ENCODE assay signal across 1 cellular context in the genomic region with DNA sequence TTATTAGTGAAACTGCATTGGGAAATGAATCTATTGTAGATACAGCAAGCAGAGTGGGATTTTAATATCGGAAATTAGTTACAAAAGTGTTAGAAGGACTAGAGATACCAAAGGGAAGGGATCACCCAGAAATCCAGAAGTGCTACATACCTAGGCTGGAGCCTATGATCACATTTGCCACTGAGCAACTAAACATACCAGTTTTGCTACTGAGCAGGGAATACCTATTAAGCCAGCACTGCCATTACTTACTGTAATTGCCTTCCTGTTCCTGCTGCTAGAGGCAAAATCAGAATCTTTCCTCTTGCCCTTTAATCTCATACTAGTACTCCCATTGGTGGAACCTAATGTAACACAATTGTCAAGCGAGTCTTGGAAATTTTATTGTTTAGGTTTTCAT.
TF ChIP-seq lines count a peak whose summit lies in the region.

No MANE protein-coding gene starts in this region.

TF ChIP-seq in SK-N-SH treated with all-trans-retinoic acid at 6 μM for 48 hours, 23 proteins besides CTCF, POLR2A, EP300 and RAD21 (continued from another document):
- TF ChIP-seq, protein P1, sequence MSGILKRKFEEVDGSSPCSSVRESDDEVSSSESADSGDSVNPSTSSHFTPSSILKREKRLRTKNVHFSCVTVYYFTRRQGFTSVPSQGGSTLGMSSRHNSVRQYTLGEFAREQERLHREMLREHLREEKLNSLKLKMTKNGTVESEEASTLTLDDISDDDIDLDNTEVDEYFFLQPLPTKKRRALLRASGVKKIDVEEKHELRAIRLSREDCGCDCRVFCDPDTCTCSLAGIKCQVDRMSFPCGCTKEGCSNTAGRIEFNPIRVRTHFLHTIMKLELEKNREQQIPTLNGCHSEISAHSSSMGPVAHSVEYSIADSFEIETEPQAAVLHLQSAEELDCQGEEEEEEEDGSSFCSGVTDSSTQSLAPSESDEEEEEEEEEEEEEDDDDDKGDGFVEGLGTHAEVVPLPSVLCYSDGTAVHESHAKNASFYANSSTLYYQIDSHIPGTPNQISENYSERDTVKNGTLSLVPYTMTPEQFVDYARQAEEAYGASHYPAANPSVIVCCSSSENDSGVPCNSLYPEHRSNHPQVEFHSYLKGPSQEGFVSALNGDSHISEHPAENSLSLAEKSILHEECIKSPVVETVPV (CRISPR knock-in tag; IDR thresholded peaks at IDR 0.05), result no peak
- TF ChIP-seq TCF4 (CRISPR knock-in tag; IDR thresholded peaks at IDR 0.05; ENCODE audit: borderline replicate concordance), result no peak
- no peak for TF ChIP-seq BACH2 (CRISPR knock-in tag; IDR thresholded peaks at IDR 0.05; ENCODE audit: borderline replicate concordance)
- TF ChIP-seq ZNF565 (CRISPR knock-in tag; conservative IDR thresholded peaks at IDR 0.05; ENCODE audit: low read depth), result no peak
